In genomic region chr15:74350295-74351275, GRCh38 we compare ENCODE assay signal across 26 cellular contexts. TPM values are rescaled to one million over a fixed set of nuclear protein-coding genes. Genes with fewer than 3 reads are reported as not detected.
"Had no signal": no experiment of that assay in that cellular context is flagged by ENCODE, and none has a peak within 500 bp of the region (broad histone marks: within the 10 kb centered on the region; RNA-seq: fewer than 3 reads in every experiment).

No MANE protein-coding gene starts in this region.

- H3K27ac Mint-ChIP-seq: activated CD4-positive, alpha-beta memory T cell treated with anti-CD3 and anti-CD28 coated beads, Interleukin-2, amount 10 ng/mL, durations not matched to agents 7 days and 5 days; activated CD4-positive, alpha-beta T cell treated with anti-CD3 and anti-CD28 coated beads for 36 hours; activated naive CD4-positive, alpha-beta T cell treated with anti-CD3 and anti-CD28 coated beads, Interleukin-2, amount 50 U/mL, for 24 hours; activated T-cell treated with anti-CD3 and anti-CD28 coated beads, Interleukin-2, amount 50 U/mL, for 72 hours; activated T-helper 2 cell treated with anti-CD3 and anti-CD28 coated beads, Interferon-gamma antibody, Interleukin-2, Interleukin-4, amounts not matched to agents 10 μg/mL and 5 μg/mL and 100 μg/mL, durations not matched to agents 14 hours and 24 hours and 36 hours; T-helper 17 cell had no signal

- H3K4me1 Mint-ChIP-seq: activated CD4-positive, alpha-beta memory T cell treated with anti-CD3 and anti-CD28 coated beads, Interleukin-2, amount 10 ng/mL, durations not matched to agents 7 days and 5 days; activated naive CD4-positive, alpha-beta T cell treated with anti-CD3 and anti-CD28 coated beads, Interleukin-2, amount 50 U/mL, for 24 hours had no signal

- H3K27me3 ChIP-seq: breast epithelium, Peyer's patch had no signal

- H3K4me3 ChIP-seq: breast epithelium, Peyer's patch had no signal

- H3K4me1 ChIP-seq: breast epithelium, Peyer's patch had no signal

- ATAC-seq: activated CD4-positive, alpha-beta T cell treated with anti-CD3 and anti-CD28 coated beads for 36 hours; activated T-cell treated with anti-CD3 and anti-CD28 coated beads, Interleukin-2, amount 50 U/mL, for 72 hours; T-helper 17 cell had no signal

- H3K36me3 Mint-ChIP-seq: activated naive CD4-positive, alpha-beta T cell treated with anti-CD3 and anti-CD28 coated beads, Interleukin-2, amount 50 U/mL, for 24 hours had no signal

- H3K27ac ChIP-seq: breast epithelium, Peyer's patch, VCaP had no signal

- DNase-seq: activated CD4-positive, alpha-beta memory T cell treated with anti-CD3 and anti-CD28 coated beads, Interleukin-2, amount 10 ng/mL, durations not matched to agents 7 days and 5 days; activated CD4-positive, alpha-beta T cell treated with anti-CD3 and anti-CD28 coated beads for 36 hours; activated CD4-positive, alpha-beta T cell treated with anti-CD3 and anti-CD28 coated beads, Interleukin-2, amount 50 U/mL, for 1 hour; activated naive CD4-positive, alpha-beta T cell; activated T-cell treated with anti-CD3 and anti-CD28 coated beads, Interleukin-2, amount 50 U/mL, for 72 hours; aorta; caudate nucleus; Karpas-422; MM.1S; NCI-H1105; NCI-H1436 treated with DMSO at 0.1 percent for 48 hours; NCI-H187 treated with DMSO at 0.1 percent for 48 hours; NCI-H2081 treated with DMSO at 0.1 percent for 48 hours; NCI-H2227 treated with DMSO at 0.1 percent for 48 hours; NCI-H526; NCI-H82; SHP77; T-helper 17 cell; T-helper 9 cell had no signal

- H3K9me3 ChIP-seq: breast epithelium, Peyer's patch had no signal

- H3K36me3 ChIP-seq: breast epithelium, Peyer's patch had no signal

- H3K4me3 Mint-ChIP-seq: activated CD4-positive, alpha-beta memory T cell treated with anti-CD3 and anti-CD28 coated beads, Interleukin-2, amount 10 ng/mL, durations not matched to agents 7 days and 5 days; activated CD4-positive, alpha-beta T cell treated with anti-CD3 and anti-CD28 coated beads for 36 hours; activated naive CD4-positive, alpha-beta T cell treated with anti-CD3 and anti-CD28 coated beads, Interleukin-2, amount 50 U/mL, for 24 hours; activated T-cell treated with anti-CD3 and anti-CD28 coated beads, Interleukin-2, amount 50 U/mL, for 72 hours; T-helper 17 cell had no signal

RNA-seq across cellular contexts. Expression of gene CYP11A1, which starts 16.9 kb away (rescaled TPM):
- total RNA-seq: activated CD4-positive, alpha-beta memory T cell treated with anti-CD3 and anti-CD28 coated beads, Interleukin-2, amount 10 ng/mL, durations not matched to agents 7 days and 5 days; activated CD4-positive, alpha-beta T cell treated with anti-CD3 and anti-CD28 coated beads for 36 hours; activated T-helper 2 cell treated with anti-CD3 and anti-CD28 coated beads, Interferon-gamma antibody, Interleukin-2, Interleukin-4, amounts not matched to agents 10 μg/mL and 5 μg/mL and 100 μg/mL, durations not matched to agents 14 hours and 24 hours and 36 hours; NCI-H460; SK-MEL-5; T-helper 17 cell had no signal
